ENCODE assay signal across 1 cellular context in the genomic region with DNA sequence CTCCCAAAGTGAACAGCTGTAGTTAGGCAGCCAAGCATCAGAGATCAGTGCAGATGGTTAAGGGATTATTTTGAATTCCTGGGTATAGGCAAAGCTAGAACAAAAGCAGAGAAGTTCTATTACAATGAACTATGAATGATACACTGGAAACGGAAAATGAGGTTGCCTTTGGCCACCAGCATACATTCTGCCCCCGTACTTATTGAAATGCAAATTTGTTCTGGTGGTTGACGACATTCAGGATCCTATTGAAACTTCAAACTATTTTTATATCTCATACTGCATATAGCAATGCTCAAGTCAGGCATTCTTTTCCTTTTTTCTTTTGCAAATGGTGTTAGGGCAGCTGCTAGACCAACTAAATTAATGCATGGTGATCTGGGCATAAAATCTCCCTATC.
TF ChIP-seq lines count a peak whose summit lies in the region.

No MANE protein-coding gene starts in this region.

TF ChIP-seq in GM23338, 12 proteins besides CTCF, POLR2A, EP300 and RAD21 (continued from another document):
- TF ChIP-seq, protein P1, sequence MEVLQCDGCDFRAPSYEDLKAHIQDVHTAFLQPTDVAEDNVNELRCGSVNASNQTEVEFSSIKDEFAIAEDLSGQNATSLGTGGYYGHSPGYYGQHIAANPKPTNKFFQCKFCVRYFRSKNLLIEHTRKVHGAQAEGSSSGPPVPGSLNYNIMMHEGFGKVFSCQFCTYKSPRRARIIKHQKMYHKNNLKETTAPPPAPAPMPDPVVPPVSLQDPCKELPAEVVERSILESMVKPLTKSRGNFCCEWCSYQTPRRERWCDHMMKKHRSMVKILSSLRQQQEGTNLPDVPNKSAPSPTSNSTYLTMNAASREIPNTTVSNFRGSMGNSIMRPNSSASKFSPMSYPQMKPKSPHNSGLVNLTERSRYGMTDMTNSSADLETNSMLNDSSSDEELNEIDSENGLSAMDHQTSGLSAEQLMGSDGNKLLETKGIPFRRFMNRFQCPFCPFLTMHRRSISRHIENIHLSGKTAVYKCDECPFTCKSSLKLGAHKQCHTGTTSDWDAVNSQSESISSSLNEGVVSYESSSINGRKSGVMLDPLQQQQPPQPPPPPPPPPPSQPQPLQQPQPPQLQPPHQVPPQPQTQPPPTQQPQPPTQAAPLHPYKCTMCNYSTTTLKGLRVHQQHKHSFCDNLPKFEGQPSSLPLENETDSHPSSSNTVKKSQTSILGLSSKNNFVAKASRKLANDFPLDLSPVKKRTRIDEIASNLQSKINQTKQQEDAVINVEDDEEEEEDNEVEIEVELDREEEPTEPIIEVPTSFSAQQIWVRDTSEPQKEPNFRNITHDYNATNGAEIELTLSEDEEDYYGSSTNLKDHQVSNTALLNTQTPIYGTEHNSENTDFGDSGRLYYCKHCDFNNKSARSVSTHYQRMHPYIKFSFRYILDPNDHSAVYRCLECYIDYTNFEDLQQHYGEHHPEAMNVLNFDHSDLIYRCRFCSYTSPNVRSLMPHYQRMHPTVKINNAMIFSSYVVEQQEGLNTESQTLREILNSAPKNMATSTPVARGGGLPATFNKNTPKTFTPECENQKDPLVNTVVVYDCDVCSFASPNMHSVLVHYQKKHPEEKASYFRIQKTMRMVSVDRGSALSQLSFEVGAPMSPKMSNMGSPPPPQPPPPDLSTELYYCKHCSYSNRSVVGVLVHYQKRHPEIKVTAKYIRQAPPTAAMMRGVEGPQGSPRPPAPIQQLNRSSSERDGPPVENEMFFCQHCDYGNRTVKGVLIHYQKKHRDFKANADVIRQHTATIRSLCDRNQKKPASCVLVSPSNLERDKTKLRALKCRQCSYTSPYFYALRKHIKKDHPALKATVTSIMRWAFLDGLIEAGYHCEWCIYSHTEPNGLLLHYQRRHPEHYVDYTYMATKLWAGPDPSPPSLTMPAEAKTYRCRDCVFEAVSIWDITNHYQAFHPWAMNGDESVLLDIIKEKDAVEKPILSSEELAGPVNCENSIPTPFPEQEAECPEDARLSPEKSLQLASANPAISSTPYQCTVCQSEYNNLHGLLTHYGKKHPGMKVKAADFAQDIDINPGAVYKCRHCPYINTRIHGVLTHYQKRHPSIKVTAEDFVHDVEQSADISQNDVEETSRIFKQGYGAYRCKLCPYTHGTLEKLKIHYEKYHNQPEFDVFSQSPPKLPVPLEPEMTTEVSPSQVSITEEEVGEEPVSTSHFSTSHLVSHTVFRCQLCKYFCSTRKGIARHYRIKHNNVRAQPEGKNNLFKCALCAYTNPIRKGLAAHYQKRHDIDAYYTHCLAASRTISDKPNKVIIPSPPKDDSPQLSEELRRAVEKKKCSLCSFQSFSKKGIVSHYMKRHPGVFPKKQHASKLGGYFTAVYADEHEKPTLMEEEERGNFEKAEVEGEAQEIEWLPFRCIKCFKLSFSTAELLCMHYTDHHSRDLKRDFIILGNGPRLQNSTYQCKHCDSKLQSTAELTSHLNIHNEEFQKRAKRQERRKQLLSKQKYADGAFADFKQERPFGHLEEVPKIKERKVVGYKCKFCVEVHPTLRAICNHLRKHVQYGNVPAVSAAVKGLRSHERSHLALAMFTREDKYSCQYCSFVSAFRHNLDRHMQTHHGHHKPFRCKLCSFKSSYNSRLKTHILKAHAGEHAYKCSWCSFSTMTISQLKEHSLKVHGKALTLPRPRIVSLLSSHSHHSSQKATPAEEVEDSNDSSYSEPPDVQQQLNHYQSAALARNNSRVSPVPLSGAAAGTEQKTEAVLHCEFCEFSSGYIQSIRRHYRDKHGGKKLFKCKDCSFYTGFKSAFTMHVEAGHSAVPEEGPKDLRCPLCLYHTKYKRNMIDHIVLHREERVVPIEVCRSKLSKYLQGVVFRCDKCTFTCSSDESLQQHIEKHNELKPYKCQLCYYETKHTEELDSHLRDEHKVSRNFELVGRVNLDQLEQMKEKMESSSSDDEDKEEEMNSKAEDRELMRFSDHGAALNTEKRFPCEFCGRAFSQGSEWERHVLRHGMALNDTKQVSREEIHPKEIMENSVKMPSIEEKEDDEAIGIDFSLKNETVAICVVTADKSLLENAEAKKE (CRISPR knock-in tag; IDR thresholded peaks at IDR 0.05) = no peak
